34 cellular contexts compared by ENCODE assay signal in the genomic region with DNA sequence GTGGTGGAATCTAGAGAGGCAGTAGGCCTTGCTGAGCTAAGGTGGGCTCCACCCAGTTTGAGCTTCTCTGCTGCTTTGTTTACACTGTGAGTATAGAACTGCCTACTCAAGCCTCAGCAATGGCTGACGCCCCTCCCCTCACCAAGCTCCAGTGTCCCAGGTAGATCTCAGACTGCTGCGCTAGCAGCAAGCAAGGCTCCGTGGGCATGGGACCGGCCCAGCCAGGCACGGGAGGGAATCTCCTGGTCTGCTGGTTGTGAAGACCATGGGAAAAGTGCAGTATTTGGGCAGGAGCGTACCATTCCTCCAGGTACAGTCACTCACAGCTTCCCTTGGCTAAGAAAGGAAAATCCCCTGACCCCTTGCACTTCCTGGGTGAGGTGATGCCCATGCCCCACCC.
"Had no signal": no experiment of that assay in that cellular context is flagged by ENCODE, and none has a peak within 500 bp of the region (broad histone marks: within the 10 kb centered on the region; RNA-seq: fewer than 3 reads in every experiment).

No MANE protein-coding gene starts in this region.

- H3K36me3 ChIP-seq: MG63 had no signal

- H3K27ac ChIP-seq: KMS-11 had no signal

- DNase-seq: Karpas-422, Kasumi-1, KG1, MG63, MM.1S, MV-4-11, NCI-H1048, NCI-H1092, NCI-H1092 treated with DMSO at 0.1 percent for 48 hours, NCI-H1105, NCI-H1105 treated with DMSO at 0.1 percent for 48 hours, NCI-H1417, NCI-H1417 treated with DMSO at 0.1 percent for 48 hours, NCI-H1436, NCI-H1436 treated with DMSO at 0.1 percent for 48 hours, NCI-H146, NCI-H1694, NCI-H1694 treated with DMSO at 0.1 percent for 48 hours, NCI-H187, NCI-H187 treated with DMSO at 0.1 percent for 48 hours, NCI-H1930, NCI-H2029, NCI-H2029 treated with DMSO at 0.1 percent for 48 hours, NCI-H2081, NCI-H2081 treated with DMSO at 0.1 percent for 48 hours, NCI-H2107, NCI-H2171, NCI-H2171 treated with DMSO at 0.1 percent for 48 hours, NCI-H2227 treated with DMSO at 0.1 percent for 48 hours, NCI-H226, NCI-H345, NCI-H446, NCI-H446 treated with DMSO at 0.1 percent for 48 hours had no signal

- H3K4me2 ChIP-seq: KMS-11 had no signal

- H3K9ac ChIP-seq: KMS-11 had no signal

- H3K9me3 ChIP-seq: MG63 had no signal

- H3K4me3 ChIP-seq: MG63 had no signal

- H3K27me3 ChIP-seq: MG63 had no signal
